In the genomic region with DNA sequence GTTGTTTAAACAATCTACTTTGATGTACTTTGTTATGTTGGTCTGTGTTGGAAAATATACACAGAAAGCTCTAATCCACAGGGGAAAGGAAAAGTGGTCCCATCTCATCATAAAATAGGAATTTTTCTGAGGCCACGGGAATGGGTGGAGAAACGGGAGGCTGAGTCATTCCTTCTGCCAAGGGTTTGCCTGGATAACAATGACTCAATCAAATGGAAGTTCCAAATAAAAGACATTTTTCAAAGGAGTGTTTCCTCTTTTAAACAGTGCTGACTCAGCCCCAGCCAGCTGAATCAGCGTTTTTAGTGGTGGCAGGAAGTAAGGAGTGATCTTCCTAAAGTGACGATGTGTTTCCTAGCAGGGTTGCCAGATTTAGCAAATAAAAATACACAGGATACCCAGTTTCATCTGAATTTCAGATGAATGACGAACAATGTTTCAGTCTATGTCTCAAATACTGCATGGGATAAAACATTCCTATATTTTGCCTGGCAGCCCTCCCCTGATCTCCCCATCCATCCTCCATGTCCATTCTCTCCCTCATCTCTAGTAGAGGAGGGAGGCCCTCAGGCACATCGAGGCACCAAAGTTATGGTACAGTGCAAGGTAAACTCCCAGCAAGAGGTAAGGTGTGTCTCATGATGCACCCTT, we compare ENCODE assay signal across 9 cellular contexts.
DNase-seq lines count a peak whose midpoint lies in the region; ATAC-seq and TF ChIP-seq lines count a peak whose summit lies in the region.
"Had no signal": no experiment of that assay in that cellular context is flagged by ENCODE, and none has a peak within 500 bp of the region (broad histone marks: within the 10 kb centered on the region; RNA-seq: fewer than 3 reads in every experiment).

No MANE protein-coding gene starts in this region.

- H3K9me3 Mint-ChIP-seq in activated naive CD4-positive, alpha-beta T cell treated with anti-CD3 and anti-CD28 coated beads, Interleukin-2, amount 10 ng/mL, durations not matched to agents 7 days and 5 days: peaks cover 12% of the 10 kb centered on the region

- peaks cover 81% of the 10 kb centered on the region for H3K4me1 Mint-ChIP-seq in activated naive CD4-positive, alpha-beta T cell treated with anti-CD3 and anti-CD28 coated beads, Interleukin-2, amount 10 ng/mL, durations not matched to agents 7 days and 5 days

- H3K4me3 ChIP-seq in heart left ventricle: no peak overlapping the region
- no peak overlapping the region for H3K4me3 ChIP-seq in prostate gland
- H3K4me3 ChIP-seq: GM12878 had no signal

- H3K36me3 ChIP-seq in heart left ventricle (no peaks in the 10 kb centered on the region), prostate gland (no peaks in the 10 kb centered on the region)

- TF ChIP-seq POLR2A in heart left ventricle (IDR thresholded peaks at IDR 0.05) (no peak), prostate gland (IDR thresholded peaks at IDR 0.05) (no peak)

- DNase-seq in stimulated activated CD4-positive, alpha-beta T cell treated with anti-CD3 and anti-CD28 coated beads, Interleukin-4, amount 100 ng/mL, for 24 hours: peak; percentile 39
- no peak for DNase-seq in stimulated activated CD4-positive, alpha-beta T cell treated with anti-CD3 and anti-CD28 coated beads, Interleukin-2, amount 100 ng/mL, for 48 hours
- peak; percentile 35 for DNase-seq in activated naive CD4-positive, alpha-beta T cell treated with anti-CD3 and anti-CD28 coated beads, Interleukin-2, amount 10 ng/mL, durations not matched to agents 7 days and 5 days
- DNase-seq in heart left ventricle (peak in 4 of 5 donors; percentile 63 to 82 (median 73)), sciatic nerve (ENCODE audit: low spot score) (peak; percentile 86), GM13976 (ENCODE audit: low spot score) (no peak), prostate gland (ENCODE audit: low spot score) (no peak), NCI-H2081 treated with DMSO at 0.1 percent for 48 hours (lab: John Stamatoyannopoulos, UW) (no peak)

- H3K27ac Mint-ChIP-seq in activated naive CD4-positive, alpha-beta T cell treated with anti-CD3 and anti-CD28 coated beads, Interleukin-2, amount 10 ng/mL, durations not matched to agents 7 days and 5 days: no peak overlapping the region

- H3K4me1 ChIP-seq in heart left ventricle: peaks cover 5 to 67% (median 38%) of the 10 kb centered on the region in 12 donors
- no peaks in the 10 kb centered on the region for H3K4me1 ChIP-seq in prostate gland (replicated peaks)

- CTCF ChIA-PET in activated naive CD4-positive, alpha-beta T cell treated with anti-CD3 and anti-CD28 coated beads, Interleukin-2, amount 10 ng/mL, durations not matched to agents 7 days and 5 days (lab: Charles Lee): no interaction called here

- intact Hi-C loops in heart left ventricle (cut with DNase I) (loop anchor here in 2 of 10 donors (5.0 to 10.0 kb wide), 3 partner anchors 239 to 269 kb away; no protein-coding TSS in a partner anchor), sciatic nerve (cut with DNase I) (no loop called here), prostate gland (cut with DNase I) (no loop called here)

- 48 to 59% (median 51%) methylated on average over 6 of the region's 6 CpGs for WGBS in heart left ventricle, 4 donors
- 32% methylated on average over 6 of the region's 6 CpGs for WGBS in prostate gland

- H3K27me3 ChIP-seq in heart left ventricle (no peaks in the 10 kb centered on the region), prostate gland (replicated peaks; ENCODE audit: insufficient read depth) (no peaks in the 10 kb centered on the region)

- TF ChIP-seq CTCF in heart left ventricle (IDR thresholded peaks at IDR 0.05) (no peak), GM13976 (IDR thresholded peaks at IDR 0.05; ENCODE audit: borderline replicate concordance, control extremely low read depth, extremely low read depth, insufficient read depth, missing control alignments) (no peak), prostate gland (IDR thresholded peaks at IDR 0.05) (no peak)

- ATAC-seq in heart left ventricle (peak in 3 of 4 donors; percentile 38 to 72 (median 71)), sciatic nerve (peak; percentile 85)
- ATAC-seq: GM12878 had no signal

- H3K27me3 Mint-ChIP-seq in activated naive CD4-positive, alpha-beta T cell treated with anti-CD3 and anti-CD28 coated beads, Interleukin-2, amount 10 ng/mL, durations not matched to agents 7 days and 5 days: no peaks in the 10 kb centered on the region

- no peak overlapping the region for H3K4me3 Mint-ChIP-seq in activated naive CD4-positive, alpha-beta T cell treated with anti-CD3 and anti-CD28 coated beads, Interleukin-2, amount 10 ng/mL, durations not matched to agents 7 days and 5 days

- H3K36me3 Mint-ChIP-seq in activated naive CD4-positive, alpha-beta T cell treated with anti-CD3 and anti-CD28 coated beads, Interleukin-2, amount 10 ng/mL, durations not matched to agents 7 days and 5 days: peaks cover 30% of the 10 kb centered on the region

- in situ Hi-C loops in GM13976 (cut with MboI; ENCODE audit: low sequenced_read_pairs, unreplicated experiment): no loop called here

- no peaks in the 10 kb centered on the region for H3K9me3 ChIP-seq in heart left ventricle
- no peaks in the 10 kb centered on the region for H3K9me3 ChIP-seq in prostate gland

- H3K27ac ChIP-seq in heart left ventricle (peak overlapping the region in 6 of 12 donors; percentile 6 to 65 (median 30)), prostate gland (no peak overlapping the region)

Comparison
In these comparisons a context has a peak if more than half of its experiments do, and no peak if none do; other contexts are left out.
1. DNase-seq: peak in stimulated activated CD4-positive, alpha-beta T cell treated with anti-CD3 and anti-CD28 coated beads, Interleukin-4, amount 100 ng/mL, for 24 hours (single experiment), activated naive CD4-positive, alpha-beta T cell treated with anti-CD3 and anti-CD28 coated beads, Interleukin-2, amount 10 ng/mL, durations not matched to agents 7 days and 5 days (single experiment), heart left ventricle (4 of 5) and sciatic nerve (single experiment); none in stimulated activated CD4-positive, alpha-beta T cell treated with anti-CD3 and anti-CD28 coated beads, Interleukin-2, amount 100 ng/mL, for 48 hours (0 of 2), GM13976 (single experiment), prostate gland (single experiment) and NCI-H2081 treated with DMSO at 0.1 percent for 48 hours (single experiment).